Comparison of ENCODE assay signal across 8 cellular contexts in genomic region chr7:132430863-132431822, GRCh38.
DNase-seq lines count a peak whose midpoint lies in the region; ATAC-seq and TF ChIP-seq lines count a peak whose summit lies in the region.

No MANE protein-coding gene starts in this region.

- H3K36me3 ChIP-seq in CD8-positive, alpha-beta T cell (ENCODE audit: insufficient read depth, low read length) = no peaks in the 10 kb centered on the region
- H3K36me3 ChIP-seq in tibial artery = no peaks in the 10 kb centered on the region

- TF ChIP-seq CTCF in CD8-positive, alpha-beta T cell (IDR thresholded peaks at IDR 0.05) = no peak
- TF ChIP-seq CTCF in astrocyte of the spinal cord (IDR thresholded peaks at IDR 0.05; ENCODE audit: low read depth, low read length) (no peak), osteocyte (IDR thresholded peaks at IDR 0.05) (no peak), tibial artery (IDR thresholded peaks at IDR 0.05) (no peak)

- POLR2A ChIA-PET in CD8-positive, alpha-beta T cell (lab: Charles Lee) = interaction anchor here (0.7 to 1.1 kb wide), 3 partner anchors 8 to 56 kb away, joined by 3 to 4 read pairs (median 3); no protein-coding TSS in a partner anchor

- peaks cover 86% of the 10 kb centered on the region for H3K4me1 ChIP-seq in CD8-positive, alpha-beta T cell (ENCODE audit: insufficient read depth, low read length)
- H3K4me1 ChIP-seq in tibial artery = peaks cover 0 to 16% (median 0%) of the 10 kb centered on the region in 4 donors

- CTCF ChIA-PET in CD8-positive, alpha-beta T cell (lab: Charles Lee) = interaction anchor here (0.8 to 1.3 kb wide), 4 partner anchors 17 to 150 kb away, joined by 3 to 4 read pairs (median 4); no protein-coding TSS in a partner anchor

- no peak overlapping the region for H3K4me3 ChIP-seq in CD8-positive, alpha-beta T cell (ENCODE audit: low read depth, low read length)
- no peak overlapping the region for H3K4me3 ChIP-seq in astrocyte of the spinal cord (ENCODE audit: low read depth, low read length)
- no peak overlapping the region for H3K4me3 ChIP-seq in tibial artery

- no peaks in the 10 kb centered on the region for H3K9me3 Mint-ChIP-seq in CD8-positive, alpha-beta T cell
- H3K9me3 Mint-ChIP-seq in osteocyte (ENCODE audit: unreplicated experiment) = no peaks in the 10 kb centered on the region

- no peaks in the 10 kb centered on the region for H3K27me3 ChIP-seq in CD8-positive, alpha-beta T cell (ENCODE audit: insufficient read depth, low read length)
- peaks cover 0 to 2% of the 10 kb centered on the region in 2 donors for H3K27me3 ChIP-seq in tibial artery

- peaks cover 80% of the 10 kb centered on the region for H3K4me1 Mint-ChIP-seq in CD8-positive, alpha-beta T cell (ENCODE audit: low read depth)
- H3K4me1 Mint-ChIP-seq in osteocyte (ENCODE audit: unreplicated experiment) = peaks cover 43% of the 10 kb centered on the region

- peak overlapping the region; percentile 74 for H3K27ac Mint-ChIP-seq in CD8-positive, alpha-beta T cell
- H3K27ac Mint-ChIP-seq in osteocyte (ENCODE audit: unreplicated experiment) = peak overlapping the region; percentile 40

- peak; percentile 25 to 77 (median 50) for DNase-seq in CD8-positive, alpha-beta T cell
- peak; percentile 85 for DNase-seq in RKO (ENCODE audit: low spot score)
- DNase-seq in astrocyte of the spinal cord (ENCODE audit: low read depth, low spot score) = peak; percentile 97
- no peak for DNase-seq in osteocyte (ENCODE audit: extremely low spot score, unreplicated experiment)
- DNase-seq in NCI-H1930 (lab: John Stamatoyannopoulos, UW) = no peak
- DNase-seq in NCI-H128 (lab: John Stamatoyannopoulos, UW; ENCODE audit: unreplicated experiment) = no peak
- no peak for DNase-seq in tibial artery

- no peaks in the 10 kb centered on the region for H3K27me3 Mint-ChIP-seq in CD8-positive, alpha-beta T cell (ENCODE audit: low read depth)
- no peaks in the 10 kb centered on the region for H3K27me3 Mint-ChIP-seq in osteocyte (ENCODE audit: unreplicated experiment)

- no peaks in the 10 kb centered on the region for H3K36me3 Mint-ChIP-seq in CD8-positive, alpha-beta T cell
- H3K36me3 Mint-ChIP-seq in osteocyte (ENCODE audit: unreplicated experiment) = no peaks in the 10 kb centered on the region

- H3K9me3 ChIP-seq in CD8-positive, alpha-beta T cell (ENCODE audit: low read length) = no peaks in the 10 kb centered on the region
- H3K9me3 ChIP-seq in tibial artery = no peaks in the 10 kb centered on the region

- peak overlapping the region; percentile 3 for H3K4me3 Mint-ChIP-seq in CD8-positive, alpha-beta T cell
- H3K4me3 Mint-ChIP-seq in osteocyte (ENCODE audit: unreplicated experiment) = no peak overlapping the region

- H3K27ac ChIP-seq in CD8-positive, alpha-beta T cell (ENCODE audit: low read depth, low read length) = peak overlapping the region; percentile 31
- no peak overlapping the region for H3K27ac ChIP-seq in tibial artery

- in situ Hi-C loops in astrocyte of the spinal cord (cut with HindIII; ENCODE audit: low sequenced_read_pairs) = no loop called here

- ATAC-seq in CD8-positive, alpha-beta T cell = peak; percentile 91
- ATAC-seq in GM18511 (IDR thresholded peaks at IDR 0.05; ENCODE audit: unreplicated experiment) = no peak

- intact Hi-C loops in CD8-positive, alpha-beta T cell (cut with DNase I, micrococcal nuclease) = loop anchor here (1.0 to 5.0 kb wide), 3 partner anchors 10 to 54 kb away; no protein-coding TSS in a partner anchor
- intact Hi-C loops in tibial artery (cut with DNase I; ENCODE audit: low total_unique reads) = no loop called here

Comparison
In these comparisons a context has a peak if more than half of its experiments do, and no peak if none do; other contexts are left out.
1. DNase-seq: peak in CD8-positive, alpha-beta T cell (7 of 7), RKO (single experiment) and astrocyte of the spinal cord (single experiment); none in osteocyte (single experiment), NCI-H1930 (0 of 2), NCI-H128 (single experiment) and tibial artery (0 of 2).